In genomic region chr16:4874686-4875085, GRCh38 we compare ENCODE assay signal across 3 cellular contexts.
TF ChIP-seq lines count a peak whose summit lies in the region.

No MANE protein-coding gene starts in this region.

TF ChIP-seq in IMR-90, 13 proteins besides CTCF, POLR2A, EP300 and RAD21:
- TF ChIP-seq MAFK (IDR thresholded peaks at IDR 0.05; ENCODE audit: low read depth, low read length) (no peak), RCOR1 (IDR thresholded peaks at IDR 0.05; ENCODE audit: insufficient replicate concordance, low read length) (no peak), RFX5 (IDR thresholded peaks at IDR 0.05; ENCODE audit: low read depth, low read length) (no peak), CEBPB (IDR thresholded peaks at IDR 0.05; ENCODE audit: low read depth, low read length) (no peak), FOS (IDR thresholded peaks at IDR 0.05; ENCODE audit: low read depth, low read length) (no peak), BHLHE40 (IDR thresholded peaks at IDR 0.05; ENCODE audit: low read depth, low read length) (no peak), USF2 (IDR thresholded peaks at IDR 0.05; ENCODE audit: low read depth, low read length) (no peak), NFE2L2 (IDR thresholded peaks at IDR 0.05; ENCODE audit: low read depth, low read length) (no peak), ELK1 (IDR thresholded peaks at IDR 0.05; ENCODE audit: borderline replicate concordance, low read depth, low read length) (no peak)

TF ChIP-seq in GM12878, 131 proteins besides CTCF, POLR2A, EP300 and RAD21:
- TF ChIP-seq SREBF2 (IDR thresholded peaks at IDR 0.05; ENCODE audit: low read length) (no peak), TCF12 (IDR thresholded peaks at IDR 0.05; ENCODE audit: low read depth, low read length) (no peak), MTA2 (IDR thresholded peaks at IDR 0.05; ENCODE audit: low read depth) (no peak), GABPA (IDR thresholded peaks at IDR 0.05; ENCODE audit: low read depth) (no peak), FOS (IDR thresholded peaks at IDR 0.05; ENCODE audit: borderline replicate concordance, extremely low read depth, insufficient read length) (no peak), SMC3 (IDR thresholded peaks at IDR 0.05; ENCODE audit: borderline replicate concordance, low read length) (no peak), NKRF (conservative IDR thresholded peaks at IDR 0.05) (no peak), CREB1 (IDR thresholded peaks at IDR 0.05; ENCODE audit: low read depth) (no peak), TARDBP (IDR thresholded peaks at IDR 0.05; ENCODE audit: borderline replicate concordance) (no peak), KDM1A (IDR thresholded peaks at IDR 0.05; ENCODE audit: borderline replicate concordance) (no peak)

TF ChIP-seq in HEK293T, 16 proteins besides CTCF, POLR2A, EP300 and RAD21:
- no peak for TF ChIP-seq FOXK2 (IDR thresholded peaks at IDR 0.05)
- no peak for TF ChIP-seq L3MBTL2 (conservative IDR thresholded peaks at IDR 0.05)
